1 cellular context compared by ENCODE assay signal in the genomic region with DNA sequence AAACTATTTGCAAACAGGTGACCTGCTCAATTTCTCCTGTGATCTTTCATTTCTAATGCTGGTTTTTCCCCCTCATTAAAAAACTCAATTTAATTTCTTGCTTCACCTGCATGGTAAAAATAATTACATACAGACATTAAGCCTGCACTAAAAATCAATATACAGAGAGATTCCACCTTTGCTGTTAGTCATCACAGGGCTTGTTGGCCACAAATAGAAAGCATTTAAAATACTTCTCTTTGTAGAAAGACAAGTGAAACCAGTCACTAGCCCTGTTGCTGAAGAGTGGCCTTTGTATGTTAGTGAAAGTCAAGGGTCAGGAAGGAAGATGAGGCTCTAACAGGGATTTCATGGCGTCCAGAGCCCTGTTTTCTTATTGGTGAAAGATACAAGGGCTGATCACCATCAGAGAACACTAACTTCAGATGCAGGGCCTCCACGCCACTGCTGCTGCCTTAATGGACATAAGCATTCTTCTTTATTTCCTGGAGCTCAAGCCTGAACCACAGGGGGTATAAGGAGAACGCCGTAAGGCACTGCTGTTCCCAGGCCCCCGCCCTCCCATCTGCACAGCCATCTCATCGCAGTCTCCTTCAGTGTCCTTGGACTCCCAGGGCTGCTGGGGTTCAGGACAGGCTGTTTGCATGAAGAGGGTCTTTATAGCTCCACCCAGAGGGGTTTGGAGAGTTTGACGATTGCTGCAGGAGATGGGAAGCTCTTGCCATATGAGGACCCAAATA.
TF ChIP-seq lines count a peak whose summit lies in the region.

No MANE protein-coding gene starts in this region.

TF ChIP-seq in A549, 52 proteins besides CTCF, POLR2A, EP300 and RAD21 (continued from another document):
- TF ChIP-seq USF2 (IDR thresholded peaks at IDR 0.05), result no peak
- TF ChIP-seq CBX8 (IDR thresholded peaks at IDR 0.05), result no peak
- TF ChIP-seq RNF2 (IDR thresholded peaks at IDR 0.05; ENCODE audit: borderline replicate concordance, low read depth), result no peak
- TF ChIP-seq MAZ (IDR thresholded peaks at IDR 0.05; ENCODE audit: borderline replicate concordance, low read depth, low read length), result no peak
- no peak for TF ChIP-seq ZC3H11A (IDR thresholded peaks at IDR 0.05)
- no peak for TF ChIP-seq NFE2L2 (conservative IDR thresholded peaks at IDR 0.05; ENCODE audit: low read length)
- no peak for TF ChIP-seq CHD4 (IDR thresholded peaks at IDR 0.05; ENCODE audit: borderline replicate concordance)
